Comparison of ENCODE assay signal across 8 cellular contexts in the genomic region with DNA sequence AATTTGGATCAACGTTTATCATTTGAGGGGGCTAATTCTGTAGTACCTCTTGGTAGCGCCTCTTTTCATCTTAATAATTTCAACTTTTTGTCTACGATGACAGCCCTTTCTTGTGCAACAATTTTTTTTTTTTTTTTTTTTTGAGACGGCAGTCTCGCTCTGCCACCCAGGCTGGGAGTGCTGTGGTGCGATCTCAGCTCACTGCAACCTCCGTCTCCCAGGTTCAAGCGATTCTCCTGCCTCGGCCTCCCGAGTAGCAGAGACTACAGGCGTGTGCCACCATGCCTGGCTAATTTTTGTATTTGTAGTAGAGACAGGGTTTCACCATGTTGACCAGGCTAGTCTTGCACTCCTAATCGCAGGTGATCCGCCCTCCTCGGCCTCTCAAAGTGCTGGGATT. TPM values are rescaled to one million over a fixed set of nuclear protein-coding genes. Genes with fewer than 3 reads are reported as not detected.
DNase-seq lines count a peak whose midpoint lies in the region; ATAC-seq and TF ChIP-seq lines count a peak whose summit lies in the region.
"Not testable (repeated sequence)": the region's sequence is repeated elsewhere in the genome, so short reads cannot be mapped to it uniquely, and the experiment has no call there.

No MANE protein-coding gene starts in this region.

- H3K4me1 ChIP-seq in duodenal mucosa (ENCODE audit: control insufficient read depth in 1 of 2, insufficient read depth in 2 of 2, low read length in 2 of 2): peaks cover 6 to 18% of the 10 kb centered on the region in 2 donors
- H3K4me1 ChIP-seq in iPS-15b (ENCODE audit: control insufficient read depth, insufficient read depth, low read length): not testable (repeated sequence)

- H3K9ac ChIP-seq in duodenal mucosa (ENCODE audit: low read depth in 1 of 2, low read length in 2 of 2) (peak overlapping the region; percentile 91), iPS-15b (ENCODE audit: low read depth, low read length) (peak overlapping the region; percentile 91)

- H3K36me3 ChIP-seq in duodenal mucosa (ENCODE audit: control insufficient read depth in 1 of 2, insufficient read depth in 2 of 2, low read length in 2 of 2); iPS-15b (ENCODE audit: control insufficient read depth, insufficient read depth, low read length): not testable (repeated sequence)

- H3K27me3 ChIP-seq in duodenal mucosa (ENCODE audit: control insufficient read depth in 1 of 2, insufficient read depth in 2 of 2, low read length in 2 of 2); iPS-15b (ENCODE audit: control insufficient read depth, insufficient read depth, low read length): not testable (repeated sequence)

- not testable (repeated sequence) for H3K27ac ChIP-seq in duodenal mucosa (ENCODE audit: low read depth, low read length)

- TF ChIP-seq CTCF in CD14-positive monocyte (IDR thresholded peaks at IDR 0.05); nephron progenitor cell (IDR thresholded peaks at IDR 0.05): not testable (repeated sequence)

- not testable (repeated sequence) for H3K9me3 Mint-ChIP-seq in CD14-positive monocyte; activated T-helper 17 cell treated with anti-CD3 and anti-CD28 coated beads, Interleukin-2, amount 50 U/mL, for 72 hours; nephron progenitor cell; stimulated activated naive CD8-positive, alpha-beta T cell treated with anti-CD3 and anti-CD28 coated beads, Interleukin-15, amount 100 ng/mL, for 72 hours

- peak overlapping the region in 6 of 7 donors; percentile 98 to 99 (median 99) for H3K27ac Mint-ChIP-seq in CD14-positive monocyte
- peak overlapping the region; percentile 100 for H3K27ac Mint-ChIP-seq in activated T-helper 17 cell treated with anti-CD3 and anti-CD28 coated beads, Interleukin-2, amount 50 U/mL, for 72 hours
- not testable (repeated sequence) for H3K27ac Mint-ChIP-seq in nephron progenitor cell
- peak overlapping the region; percentile 100 for H3K27ac Mint-ChIP-seq in stimulated activated naive CD8-positive, alpha-beta T cell treated with anti-CD3 and anti-CD28 coated beads, Interleukin-15, amount 100 ng/mL, for 72 hours

- H3K27me3 Mint-ChIP-seq in CD14-positive monocyte (ENCODE audit: low read depth in 3 of 3); activated T-helper 17 cell treated with anti-CD3 and anti-CD28 coated beads, Interleukin-2, amount 50 U/mL, for 72 hours; nephron progenitor cell (ENCODE audit: low read depth, poor library complexity); stimulated activated naive CD8-positive, alpha-beta T cell treated with anti-CD3 and anti-CD28 coated beads, Interleukin-15, amount 100 ng/mL, for 72 hours: not testable (repeated sequence)

- peak; percentile 10 for ATAC-seq in HG03575 (IDR thresholded peaks at IDR 0.05; ENCODE audit: extremely low read depth, insufficient number of reproducible peaks, low FRiP score, unreplicated experiment)
- peak; percentile 15 for ATAC-seq in activated T-helper 17 cell treated with anti-CD3 and anti-CD28 coated beads, Interleukin-2, amount 50 U/mL, for 72 hours (replicated peaks)
- ATAC-seq in stimulated activated naive CD8-positive, alpha-beta T cell treated with anti-CD3 and anti-CD28 coated beads, Interleukin-15, amount 100 ng/mL, for 72 hours: not testable (repeated sequence)

- H3K4me3 ChIP-seq in duodenal mucosa (ENCODE audit: low read depth in 1 of 2, low read length in 2 of 2) (peak overlapping the region; percentile 82 to 100), iPS-15b (ENCODE audit: low read depth, low read length) (peak overlapping the region; percentile 94)

- H3K36me3 Mint-ChIP-seq in CD14-positive monocyte: peaks cover 13 to 14% of the 10 kb centered on the region in 2 donors
- H3K36me3 Mint-ChIP-seq in activated T-helper 17 cell treated with anti-CD3 and anti-CD28 coated beads, Interleukin-2, amount 50 U/mL, for 72 hours (ENCODE audit: low read depth): peaks cover 58% of the 10 kb centered on the region
- H3K36me3 Mint-ChIP-seq in nephron progenitor cell (ENCODE audit: low read depth): peaks cover 31% of the 10 kb centered on the region

- H3K4me3 Mint-ChIP-seq in CD14-positive monocyte (peak overlapping the region; percentile 86 to 99), nephron progenitor cell (peak overlapping the region; percentile 98)
- H3K4me3 Mint-ChIP-seq in activated T-helper 17 cell treated with anti-CD3 and anti-CD28 coated beads, Interleukin-2, amount 50 U/mL, for 72 hours: peak overlapping the region; percentile 90
- H3K4me3 Mint-ChIP-seq in stimulated activated naive CD8-positive, alpha-beta T cell treated with anti-CD3 and anti-CD28 coated beads, Interleukin-15, amount 100 ng/mL, for 72 hours: peak overlapping the region; percentile 88 to 91

- intact Hi-C loops in CD14-positive monocyte (cut with micrococcal nuclease): loop anchor here in 1 of 2 donors (2.0 kb wide), 1 partner anchor 45 kb away; a partner anchor contains a TSS

- peaks cover 26% of the 10 kb centered on the region for H3K4me1 Mint-ChIP-seq in CD14-positive monocyte
- peaks cover 26% of the 10 kb centered on the region for H3K4me1 Mint-ChIP-seq in activated T-helper 17 cell treated with anti-CD3 and anti-CD28 coated beads, Interleukin-2, amount 50 U/mL, for 72 hours
- peaks cover 47% of the 10 kb centered on the region for H3K4me1 Mint-ChIP-seq in nephron progenitor cell
- peaks cover 78% of the 10 kb centered on the region for H3K4me1 Mint-ChIP-seq in stimulated activated naive CD8-positive, alpha-beta T cell treated with anti-CD3 and anti-CD28 coated beads, Interleukin-15, amount 100 ng/mL, for 72 hours

- not testable (repeated sequence) for H3K9me3 ChIP-seq in duodenal mucosa (ENCODE audit: control insufficient read depth in 1 of 2, low read length in 2 of 2); iPS-15b (ENCODE audit: control insufficient read depth, insufficient read depth, low read length)

- not testable (repeated sequence) for DNase-seq in CD14-positive monocyte (ENCODE audit: low spot score); nephron progenitor cell
- peak; percentile 4 for DNase-seq in RPMI8226
- peak in 1 of 2 donors; percentile 29 for DNase-seq in stimulated activated naive CD8-positive, alpha-beta T cell treated with anti-CD3 and anti-CD28 coated beads, Interleukin-15, amount 100 ng/mL, for 72 hours

RNA-seq across cellular contexts. Expression of a gene that starts 0.7 kb away (rescaled TPM):
- 10 to 100 TPM; 10.7 to 11.8 TPM for polyA plus RNA-seq in CD14-positive monocyte
- total RNA-seq in activated T-helper 17 cell treated with anti-CD3 and anti-CD28 coated beads, Interleukin-2, amount 50 U/mL, for 72 hours: 10 to 100 TPM; 23.7 to 33.7 TPM

RNA-seq across cellular contexts. Expression of a gene that starts 44.2 kb away (rescaled TPM):
- 10 to 100 TPM; 26.3 to 26.4 TPM for polyA plus RNA-seq in CD14-positive monocyte
- total RNA-seq in activated T-helper 17 cell treated with anti-CD3 and anti-CD28 coated beads, Interleukin-2, amount 50 U/mL, for 72 hours: 10 to 100 TPM; 66.3 to 90.9 TPM
